1 cellular context compared by ENCODE assay signal in genomic region chr18:6408543-6408942, GRCh38. TPM values are rescaled to one million over a fixed set of nuclear protein-coding genes. Genes with fewer than 3 reads are reported as not detected.
"Had no signal": no experiment of that assay in that cellular context is flagged by ENCODE, and none has a peak within 500 bp of the region (broad histone marks: within the 10 kb centered on the region; RNA-seq: fewer than 3 reads in every experiment).

No MANE protein-coding gene starts in this region.

RNA-seq across cellular contexts. Expression of gene L3MBTL4, which starts 6.2 kb away (rescaled TPM):
- total RNA-seq: G401 had no signal
